ENCODE assay signal across 9 cellular contexts in the genomic region with DNA sequence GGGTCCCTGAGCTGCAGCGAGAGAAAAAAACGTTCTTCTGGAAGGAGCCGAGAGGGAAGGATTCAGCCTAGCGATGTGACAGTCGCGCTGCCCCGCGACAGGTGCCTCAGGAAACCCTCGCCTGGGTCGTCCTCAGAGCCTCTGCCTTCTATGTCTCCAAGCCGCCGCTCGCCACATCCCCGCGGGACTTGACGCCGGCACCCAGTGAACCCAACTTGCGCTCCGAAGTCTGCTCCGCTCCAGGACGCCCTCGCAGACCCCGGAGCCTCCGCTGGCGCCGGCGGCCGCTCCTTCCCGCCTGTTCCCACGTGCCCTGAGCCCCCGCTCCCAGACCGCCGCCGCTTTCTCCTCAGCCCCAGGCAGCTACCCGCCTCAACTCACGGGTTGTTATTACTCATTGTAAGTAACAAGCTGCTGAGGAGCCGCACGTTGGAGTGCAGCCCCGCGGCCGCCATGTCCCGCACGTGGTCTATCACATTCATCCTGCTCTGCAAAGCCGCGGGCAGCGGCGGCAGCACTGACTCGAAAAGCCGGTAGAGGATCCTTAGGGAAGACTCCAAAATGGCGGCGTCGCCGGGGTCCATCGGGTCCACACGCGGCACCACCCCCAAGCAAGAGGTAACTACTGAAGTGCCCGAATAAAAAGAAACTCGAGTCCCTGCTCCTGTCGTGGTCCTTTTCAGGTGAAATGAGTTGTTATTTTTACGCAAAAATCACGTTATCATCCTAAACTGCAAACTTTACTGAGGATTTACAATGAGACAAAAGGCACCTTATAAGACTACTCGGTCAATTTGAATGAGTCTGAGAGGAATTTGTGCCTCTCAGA. TPM values are rescaled to one million over a fixed set of nuclear protein-coding genes. Genes with fewer than 3 reads are reported as not detected.
DNase-seq lines count a peak whose midpoint lies in the region; ATAC-seq, FAIRE-seq and TF ChIP-seq lines count a peak whose summit lies in the region.
"Had no signal": no experiment of that assay in that cellular context is flagged by ENCODE, and none has a peak within 500 bp of the region (broad histone marks: within the 10 kb centered on the region; RNA-seq: fewer than 3 reads in every experiment).

A gene with protein sequence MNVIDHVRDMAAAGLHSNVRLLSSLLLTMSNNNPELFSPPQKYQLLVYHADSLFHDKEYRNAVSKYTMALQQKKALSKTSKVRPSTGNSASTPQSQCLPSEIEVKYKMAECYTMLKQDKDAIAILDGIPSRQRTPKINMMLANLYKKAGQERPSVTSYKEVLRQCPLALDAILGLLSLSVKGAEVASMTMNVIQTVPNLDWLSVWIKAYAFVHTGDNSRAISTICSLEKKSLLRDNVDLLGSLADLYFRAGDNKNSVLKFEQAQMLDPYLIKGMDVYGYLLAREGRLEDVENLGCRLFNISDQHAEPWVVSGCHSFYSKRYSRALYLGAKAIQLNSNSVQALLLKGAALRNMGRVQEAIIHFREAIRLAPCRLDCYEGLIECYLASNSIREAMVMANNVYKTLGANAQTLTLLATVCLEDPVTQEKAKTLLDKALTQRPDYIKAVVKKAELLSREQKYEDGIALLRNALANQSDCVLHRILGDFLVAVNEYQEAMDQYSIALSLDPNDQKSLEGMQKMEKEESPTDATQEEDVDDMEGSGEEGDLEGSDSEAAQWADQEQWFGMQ (minus strand): TSS at position 563 of the 829 bp plus-strand sequence. CDS start 81 bp downstream, at position 482.

- no peak for FAIRE-seq in HTR-8/SVneo (lab: Jason Lieb, UNC)
- FAIRE-seq: TTC549 had no signal

- peaks cover 32% of the 10 kb centered on the region for H3K36me3 ChIP-seq in BE2C

- peaks cover 4% of the 10 kb centered on the region for H3K4me1 ChIP-seq in BE2C

- H3K27ac Mint-ChIP-seq in effector memory CD8-positive, alpha-beta T cell, result peak within 1 kb of the TSS; percentile 97
- H3K27ac Mint-ChIP-seq in memory B cell, result peak within 1 kb of the TSS; percentile 98

- no peaks in the 10 kb centered on the region for H3K27me3 ChIP-seq in BE2C

- H3K27me3 Mint-ChIP-seq in effector memory CD8-positive, alpha-beta T cell, result no peaks in the 10 kb centered on the region
- no peaks in the 10 kb centered on the region for H3K27me3 Mint-ChIP-seq in memory B cell

- H3K36me3 Mint-ChIP-seq in effector memory CD8-positive, alpha-beta T cell (ENCODE audit: insufficient read depth), result peaks cover 22% of the 10 kb centered on the region
- peaks cover 2% of the 10 kb centered on the region for H3K36me3 Mint-ChIP-seq in memory B cell

- no peaks in the 10 kb centered on the region for H3K9me3 ChIP-seq in BE2C

- peaks cover 18 to 28% of the 10 kb centered on the region in 2 donors for H3K4me1 Mint-ChIP-seq in effector memory CD8-positive, alpha-beta T cell (ENCODE audit: low read depth in 2 of 2)
- H3K4me1 Mint-ChIP-seq in memory B cell, result peaks cover 6% of the 10 kb centered on the region

- peak within 1 kb of the TSS; percentile 99 to 100 for H3K4me3 Mint-ChIP-seq in effector memory CD8-positive, alpha-beta T cell
- peak within 1 kb of the TSS; percentile 99 for H3K4me3 Mint-ChIP-seq in memory B cell

- peak within 1 kb of the TSS; percentile 99 for H3K4me3 ChIP-seq in BE2C (ENCODE audit: low read depth, low read length)

- TF ChIP-seq CTCF in BE2C (IDR thresholded peaks at IDR 0.05; ENCODE audit: low read depth, low read length), result no peak

- H3K9me3 Mint-ChIP-seq in effector memory CD8-positive, alpha-beta T cell, result no peaks in the 10 kb centered on the region
- no peaks in the 10 kb centered on the region for H3K9me3 Mint-ChIP-seq in memory B cell

- DNase-seq in BE2C, result peak; percentile 95
- peak; percentile 90 for DNase-seq in HTR-8/SVneo (ENCODE audit: insufficient read length, low spot score)
- peak; percentile 85 for DNase-seq in NOMO-1 treated with DMSO at 0.1 percent for 48 hours (lab: John Stamatoyannopoulos, UW; ENCODE audit: unreplicated experiment)
- peak; percentile 64 to 75 for DNase-seq in activated CD8-positive, alpha-beta memory T cell treated with anti-CD3 and anti-CD28 coated beads for 4 hours (ENCODE audit: low read depth in 2 of 2)
- DNase-seq in effector memory CD8-positive, alpha-beta T cell, result peak; percentile 79 to 86 (median 83)
- DNase-seq in memory B cell (ENCODE audit: low spot score in 2 of 2), result peak; percentile 80 to 84
- DNase-seq in stimulated activated CD8-positive, alpha-beta memory T cell treated with anti-CD3 and anti-CD28 coated beads, Interleukin-12 subunit alpha, Interleukin-12 subunit beta, amount 100 ng/mL, for 1 hour (ENCODE audit: low read depth), result peak; percentile 76

- ATAC-seq in GM19395 (IDR thresholded peaks at IDR 0.05; ENCODE audit: unreplicated experiment), result peak; percentile 91
- ATAC-seq in effector memory CD8-positive, alpha-beta T cell (replicated peaks), result peak; percentile 91
- ATAC-seq in memory B cell (ENCODE audit: low read depth), result peak; percentile 89

RNA-seq across cellular contexts. Expression of the gene that starts here (rescaled TPM):
- polyA plus RNA-seq in BE2C (2012; ENCODE audit: insufficient read depth, insufficient read length, low read depth), result 101 TPM

Comparison
In these comparisons a context has a peak if more than half of its experiments do, and no peak if none do; other contexts are left out.
1. Peak in every context shown above with its lines: DNase-seq, ATAC-seq and H3K4me3 ChIP-seq.